28 cellular contexts compared by ENCODE assay signal in genomic region chrX:132414404-132414803, GRCh38.
"Had no signal": no experiment of that assay in that cellular context is flagged by ENCODE, and none has a peak within 500 bp of the region (broad histone marks: within the 10 kb centered on the region; RNA-seq: fewer than 3 reads in every experiment).

No MANE protein-coding gene starts in this region.

- H3K4me3 ChIP-seq: neural progenitor cell, ovary, psoas muscle, right lobe of liver, sigmoid colon, stomach, thoracic aorta, thyroid gland, tibial nerve, upper lobe of left lung, vagina had no signal

- H3K4me1 ChIP-seq: parathyroid adenoma, psoas muscle, sigmoid colon, stomach, thyroid gland, tibial nerve, upper lobe of left lung, vagina had no signal

- H3K79me2 ChIP-seq: parathyroid adenoma had no signal

- ATAC-seq: natural killer cell; psoas muscle; right cardiac atrium; stimulated activated effector memory CD8-positive, alpha-beta T cell treated with anti-CD3 and anti-CD28 coated beads, Interleukin-12 subunit alpha, Interleukin-12 subunit beta, amount 100 ng/mL, for 72 hours; stimulated activated naive B cell treated with anti-CD40 and anti-IgM and Interleukin-4, amounts not matched to agents 10 μg/mL and 1 μg/mL and 100 μg/mL, for 72 hours had no signal

- H3K9me3 ChIP-seq: ovary, psoas muscle, right lobe of liver, sigmoid colon, stomach, thoracic aorta, thyroid gland, tibial nerve, upper lobe of left lung, vagina had no signal

- H3K27me3 Mint-ChIP-seq: progenitor cell of endocrine pancreas; stimulated activated naive B cell treated with anti-CD40 and anti-IgM and Interleukin-4, amounts not matched to agents 10 μg/mL and 1 μg/mL and 100 μg/mL, for 72 hours; stimulated activated naive CD8-positive, alpha-beta T cell treated with anti-CD3 and anti-CD28 coated beads, Interleukin-15, Interleukin-2, amounts not matched to agents 100 ng/mL and 50 ng/mL, for 24 hours had no signal

- H3K9ac ChIP-seq: neural progenitor cell, parathyroid adenoma had no signal

- H2AFZ ChIP-seq: neural progenitor cell, parathyroid adenoma had no signal

- H3K4me2 ChIP-seq: neural progenitor cell had no signal

- H3K36me3 ChIP-seq: neural progenitor cell, ovary, right lobe of liver, sigmoid colon, stomach, thoracic aorta, thyroid gland, tibial nerve, upper lobe of left lung, vagina had no signal

- DNase-seq: natural killer cell; occipital lobe; ovary; posterior cingulate gyrus; psoas muscle; right cardiac atrium; right lobe of liver; sigmoid colon; small intestine; stimulated activated CD4-positive, alpha-beta T cell treated with anti-CD3 and anti-CD28 coated beads, Interleukin-15, amount 100 ng/mL, for 24 hours; stimulated activated CD4-positive, alpha-beta T cell treated with anti-CD3 and anti-CD28 coated beads, Interleukin-2, amount 100 ng/mL, for 24 hours; stimulated activated CD4-positive, alpha-beta T cell treated with anti-CD3 and anti-CD28 coated beads, Interleukin-2, amount 100 ng/mL, for 48 hours; stimulated activated CD4-positive, alpha-beta T cell treated with anti-CD3 and anti-CD28 coated beads, Interleukin-4, amount 100 ng/mL, for 24 hours; stimulated activated naive B cell treated with anti-CD40 and anti-IgM and Interleukin-4, amounts not matched to agents 10 μg/mL and 1 μg/mL and 100 μg/mL, for 72 hours; stimulated activated naive CD4-positive, alpha-beta T cell treated with Interleukin-2 at 50 U/mL for 16 hours; stomach; thyroid gland; upper lobe of left lung had no signal

- H3K36me3 Mint-ChIP-seq: natural killer cell; stimulated activated effector memory CD8-positive, alpha-beta T cell treated with anti-CD3 and anti-CD28 coated beads, Interleukin-12 subunit alpha, Interleukin-12 subunit beta, amount 100 ng/mL, for 72 hours had no signal

- H3K9me3 Mint-ChIP-seq: natural killer cell; nephron; stimulated activated effector memory CD8-positive, alpha-beta T cell treated with anti-CD3 and anti-CD28 coated beads, Interleukin-12 subunit alpha, Interleukin-12 subunit beta, amount 100 ng/mL, for 72 hours; stimulated activated naive B cell treated with anti-CD40 and anti-IgM and Interleukin-4, amounts not matched to agents 10 μg/mL and 1 μg/mL and 100 μg/mL, for 72 hours; stimulated activated naive CD8-positive, alpha-beta T cell treated with anti-CD3 and anti-CD28 coated beads, Interleukin-15, Interleukin-2, amounts not matched to agents 100 ng/mL and 50 ng/mL, for 24 hours had no signal

- FAIRE-seq: small intestine, urothelium cell line had no signal

- H3K27me3 ChIP-seq: neural progenitor cell, ovary, sigmoid colon, upper lobe of left lung, vagina had no signal

- H3K4me3 Mint-ChIP-seq: natural killer cell; nephron; neural progenitor cell; stimulated activated effector memory CD8-positive, alpha-beta T cell treated with anti-CD3 and anti-CD28 coated beads, Interleukin-12 subunit alpha, Interleukin-12 subunit beta, amount 100 ng/mL, for 72 hours; stimulated activated naive B cell treated with anti-CD40 and anti-IgM and Interleukin-4, amounts not matched to agents 10 μg/mL and 1 μg/mL and 100 μg/mL, for 72 hours; stimulated activated naive CD8-positive, alpha-beta T cell treated with anti-CD3 and anti-CD28 coated beads, Interleukin-15, Interleukin-2, amounts not matched to agents 100 ng/mL and 50 ng/mL, for 24 hours had no signal

- H3K27ac Mint-ChIP-seq: natural killer cell; neural progenitor cell; progenitor cell of endocrine pancreas; stimulated activated effector memory CD8-positive, alpha-beta T cell treated with anti-CD3 and anti-CD28 coated beads, Interleukin-12 subunit alpha, Interleukin-12 subunit beta, amount 100 ng/mL, for 72 hours; stimulated activated naive B cell treated with anti-CD40 and anti-IgM and Interleukin-4, amounts not matched to agents 10 μg/mL and 1 μg/mL and 100 μg/mL, for 72 hours; stimulated activated naive CD8-positive, alpha-beta T cell treated with anti-CD3 and anti-CD28 coated beads, Interleukin-15, Interleukin-2, amounts not matched to agents 100 ng/mL and 50 ng/mL, for 24 hours had no signal

- H3K27ac ChIP-seq: neural progenitor cell, ovary, parathyroid adenoma, psoas muscle, sigmoid colon, stomach, thoracic aorta, thyroid gland, tibial nerve, upper lobe of left lung, vagina had no signal
